ENCODE assay signal across 24 cellular contexts in genomic region chr16:69036399-69037091, GRCh38.
DNase-seq lines count a peak whose midpoint lies in the region; ATAC-seq and TF ChIP-seq lines count a peak whose summit lies in the region.
"Had no signal": no experiment of that assay in that cellular context is flagged by ENCODE, and none has a peak within 500 bp of the region (broad histone marks: within the 10 kb centered on the region; RNA-seq: fewer than 3 reads in every experiment).

No MANE protein-coding gene starts in this region.

- H3K27ac ChIP-seq in epithelial cell of prostate (peak overlapping the region; percentile 10), sigmoid colon (no peak overlapping the region), osteoblast (ENCODE audit: low read depth, low read length) (no peak overlapping the region)

- no peaks in the 10 kb centered on the region for H3K27me3 Mint-ChIP-seq in stimulated activated naive CD8-positive, alpha-beta T cell treated with anti-CD3 and anti-CD28 coated beads, Interleukin-15, amount 100 ng/mL, for 72 hours
- no peaks in the 10 kb centered on the region for H3K27me3 Mint-ChIP-seq in glutamatergic neuron (ENCODE audit: unreplicated experiment)
- H3K27me3 Mint-ChIP-seq: CD4-positive, alpha-beta memory T cell; IgD-negative memory B cell had no signal

- TF ChIP-seq EP300 in sigmoid colon (IDR thresholded peaks at IDR 0.05) = no peak

- no peaks in the 10 kb centered on the region for H4K20me1 ChIP-seq in osteoblast (ENCODE audit: insufficient read depth, low read length)

- H3K4me3 Mint-ChIP-seq in stimulated activated naive CD8-positive, alpha-beta T cell treated with anti-CD3 and anti-CD28 coated beads, Interleukin-15, amount 100 ng/mL, for 72 hours = no peak overlapping the region
- H3K4me3 Mint-ChIP-seq in glutamatergic neuron (ENCODE audit: unreplicated experiment) = no peak overlapping the region
- H3K4me3 Mint-ChIP-seq: CD4-positive, alpha-beta memory T cell; IgD-negative memory B cell had no signal

- no peaks in the 10 kb centered on the region for H3K4me1 Mint-ChIP-seq in stimulated activated naive CD8-positive, alpha-beta T cell treated with anti-CD3 and anti-CD28 coated beads, Interleukin-15, amount 100 ng/mL, for 72 hours
- peaks cover 8% of the 10 kb centered on the region for H3K4me1 Mint-ChIP-seq in glutamatergic neuron (ENCODE audit: low read depth, unreplicated experiment)
- H3K4me1 Mint-ChIP-seq: CD4-positive, alpha-beta memory T cell; IgD-negative memory B cell had no signal

- H3K4me2 ChIP-seq in osteoblast (ENCODE audit: insufficient read depth, low read length) = no peak overlapping the region

- H3K9me3 Mint-ChIP-seq in stimulated activated naive CD8-positive, alpha-beta T cell treated with anti-CD3 and anti-CD28 coated beads, Interleukin-15, amount 100 ng/mL, for 72 hours = no peaks in the 10 kb centered on the region
- H3K9me3 Mint-ChIP-seq in glutamatergic neuron (ENCODE audit: unreplicated experiment) = no peaks in the 10 kb centered on the region

- H3K4me1 ChIP-seq in sigmoid colon (no peaks in the 10 kb centered on the region), osteoblast (ENCODE audit: insufficient read depth, low read length) (peaks cover 12% of the 10 kb centered on the region)

- peaks cover 2% of the 10 kb centered on the region for H3K36me3 Mint-ChIP-seq in glutamatergic neuron (ENCODE audit: unreplicated experiment)

- DNase-seq in stimulated activated naive CD8-positive, alpha-beta T cell treated with anti-CD3 and anti-CD28 coated beads, Interleukin-15, amount 100 ng/mL, for 72 hours = no peak
- no peak for DNase-seq in stimulated activated naive CD8-positive, alpha-beta T cell treated with anti-CD3 and anti-CD28 coated beads, Interleukin-15, Interleukin-2, amounts not matched to agents 100 U/mL and 50 U/mL, for 24 hours
- no peak for DNase-seq in epithelial cell of prostate (ENCODE audit: low read depth, low spot score)
- DNase-seq in sigmoid colon = peak; percentile 25
- no peak for DNase-seq in osteoblast (ENCODE audit: insufficient read length, low spot score, missing footprints)
- DNase-seq in glutamatergic neuron = no peak
- no peak for DNase-seq in hepatic stellate cell (ENCODE audit: low spot score)
- DNase-seq: 8988T; CD4-positive, alpha-beta memory T cell; COR-L47; DMS79; EL; GDM1; HCEC 1CT; NCI-H1092; NCI-H1417 treated with DMSO at 0.1 percent for 48 hours; NCI-H1694 treated with DMSO at 0.1 percent for 48 hours; NCI-H2081; NCI-H2227 treated with DMSO at 0.1 percent for 48 hours; NCI-H69; Right ventricle myocardium superior; RPMI8226 had no signal

- H3K27me3 ChIP-seq in sigmoid colon = no peaks in the 10 kb centered on the region
- H3K27me3 ChIP-seq in osteoblast (ENCODE audit: insufficient read depth, low read length) = no peaks in the 10 kb centered on the region

- H3K4me3 ChIP-seq in sigmoid colon (no peak overlapping the region), osteoblast (ENCODE audit: insufficient read depth, low read length) (no peak overlapping the region)
- H3K4me3 ChIP-seq: GM12878 had no signal

- H3K27ac Mint-ChIP-seq in stimulated activated naive CD8-positive, alpha-beta T cell treated with anti-CD3 and anti-CD28 coated beads, Interleukin-15, amount 100 ng/mL, for 72 hours = peak overlapping the region; percentile 27 to 57
- no peak overlapping the region for H3K27ac Mint-ChIP-seq in glutamatergic neuron (ENCODE audit: unreplicated experiment)
- H3K27ac Mint-ChIP-seq: IgD-negative memory B cell had no signal

- intact Hi-C loops in sigmoid colon (cut with DNase I) = no loop called here

- no peaks in the 10 kb centered on the region for H3K79me2 ChIP-seq in osteoblast (ENCODE audit: insufficient read depth, low read length)

- H3K36me3 ChIP-seq in sigmoid colon (peaks cover 0 to 23% (median 5%) of the 10 kb centered on the region in 4 donors), osteoblast (ENCODE audit: insufficient read depth, low read length) (no peaks in the 10 kb centered on the region)

- WGBS in sigmoid colon, 2 donors = 95 to 96% methylated on average over 12 of the region's 12 CpGs

- TF ChIP-seq CTCF in sigmoid colon (IDR thresholded peaks at IDR 0.05) (no peak), osteoblast (IDR thresholded peaks at IDR 0.05; ENCODE audit: extremely low read depth, low read depth, low read length) (no peak), glutamatergic neuron (IDR thresholded peaks at IDR 0.05; ENCODE audit: partially characterized antibody, unreplicated experiment) (no peak)

- H3K9me3 ChIP-seq in sigmoid colon (peaks cover 0 to under 1% (median 0%) of the 10 kb centered on the region in 4 donors), osteoblast (ENCODE audit: low read depth, low read length) (no peaks in the 10 kb centered on the region)

- H2AFZ ChIP-seq in osteoblast (ENCODE audit: low read length) = no peak overlapping the region

- TF ChIP-seq POLR2A in sigmoid colon (IDR thresholded peaks at IDR 0.05) = no peak

- no peak for ATAC-seq in stimulated activated naive CD8-positive, alpha-beta T cell treated with anti-CD3 and anti-CD28 coated beads, Interleukin-15, amount 100 ng/mL, for 72 hours
- no peak for ATAC-seq in stimulated activated naive CD8-positive, alpha-beta T cell treated with anti-CD3 and anti-CD28 coated beads, Interleukin-15, Interleukin-2, amounts not matched to agents 100 U/mL and 50 U/mL, for 24 hours
- ATAC-seq: GM12878 had no signal
